ENCODE assay signal across 10 cellular contexts in genomic region chr21:38268859-38269566, GRCh38. TPM values are rescaled to one million over a fixed set of nuclear protein-coding genes. Genes with fewer than 3 reads are reported as not detected.
DNase-seq lines count a peak whose midpoint lies in the region; ATAC-seq, FAIRE-seq and TF ChIP-seq lines count a peak whose summit lies in the region.
"Had no signal": no experiment of that assay in that cellular context is flagged by ENCODE, and none has a peak within 500 bp of the region (broad histone marks: within the 10 kb centered on the region; RNA-seq: fewer than 3 reads in every experiment).

No MANE protein-coding gene starts in this region.

- dilution Hi-C loops in keratinocyte (cut with MboI; ENCODE audit: extremely low pct_ligation_motif_present, low sequenced_read_pairs) = no loop called here

- H3K4me1 ChIP-seq in keratinocyte (ENCODE audit: control insufficient read depth, extremely low read depth, insufficient read depth, low read length) = peaks cover 64% of the 10 kb centered on the region

- H4K20me1 ChIP-seq in keratinocyte (ENCODE audit: control insufficient read depth, extremely low read depth, insufficient read depth, low read length) = no peaks in the 10 kb centered on the region

- no peaks in the 10 kb centered on the region for H3K27me3 ChIP-seq in keratinocyte (ENCODE audit: control insufficient read depth, extremely low read depth, insufficient read depth, low read length)

- peak overlapping the region; percentile 84 for H3K4me2 ChIP-seq in keratinocyte (ENCODE audit: control insufficient read depth, extremely low read depth, insufficient read depth, low read depth, low read length)

- ATAC-seq in GM19455 (IDR thresholded peaks at IDR 0.05; ENCODE audit: unreplicated experiment) (peak; percentile 41), HG03354 (IDR thresholded peaks at IDR 0.05; ENCODE audit: poor library complexity, severe bottlenecking, unreplicated experiment) (peak; percentile 51), HG03520 (IDR thresholded peaks at IDR 0.05; ENCODE audit: unreplicated experiment) (no peak)

- DNase-seq in GM10266 (ENCODE audit: extremely low spot score) (peak; percentile 16), keratinocyte (ENCODE audit: low read depth, low spot score) (no peak), GM12891 (ENCODE audit: insufficient read length, low spot score) (no peak), NCI-H446 treated with DMSO at 0.1 percent for 48 hours (lab: John Stamatoyannopoulos, UW) (no peak), OCI-M1 (lab: John Stamatoyannopoulos, UW) (no peak)
- DNase-seq: activated CD8-positive, alpha-beta memory T cell treated with anti-CD3 and anti-CD28 coated beads, Interleukin-2, amount 50 U/mL, for 4 hours had no signal

- peak; percentile 78 for FAIRE-seq in keratinocyte (lab: Jason Lieb, UNC)
- FAIRE-seq in GM12891 (lab: Jason Lieb, UNC) = no peak

- H3K4me3 ChIP-seq in keratinocyte (ENCODE audit: control insufficient read depth in 2 of 3, extremely low read depth in 1 of 3, insufficient read depth in 2 of 3, low read depth in 1 of 3, low read length in 3 of 3) = peak overlapping the region in 1 of 3 experiments; percentile 11

- peak overlapping the region; percentile 71 for H3K9ac ChIP-seq in keratinocyte (ENCODE audit: control insufficient read depth, extremely low read depth, insufficient read depth, low read length)

- no peaks in the 10 kb centered on the region for H3K9me3 ChIP-seq in keratinocyte (ENCODE audit: control insufficient read depth, low read depth, low read length)

- TF ChIP-seq CTCF in GM10266 (IDR thresholded peaks at IDR 0.05; ENCODE audit: control insufficient read depth, insufficient read depth, low read depth, missing control alignments) (no peak), keratinocyte (optimal IDR thresholded peaks at IDR 0.05 in 1 of 3, IDR thresholded peaks at IDR 0.05 in 1 of 3, conservative IDR thresholded peaks at IDR 0.05 in 1 of 3; ENCODE audit: extremely low read depth in 1 of 3, insufficient read depth in 2 of 3, low read length in 3 of 3) (no peak)

- peaks cover 61% of the 10 kb centered on the region for H3K79me2 ChIP-seq in keratinocyte (ENCODE audit: control insufficient read depth, insufficient read depth, low read length)

- H3K27ac ChIP-seq in keratinocyte (ENCODE audit: control insufficient read depth, insufficient read depth, low read length) = peak overlapping the region; percentile 83
- H3K27ac ChIP-seq: C4-2B had no signal

- peaks cover 0 to 3% of the 10 kb centered on the region in 2 experiments for H3K36me3 ChIP-seq in keratinocyte (ENCODE audit: control insufficient read depth in 2 of 2, extremely low read depth in 1 of 2, insufficient read depth in 2 of 2, low read length in 2 of 2)

- no peak for TF ChIP-seq POLR2A in GM12891 (IDR thresholded peaks at IDR 0.05; ENCODE audit: low read depth, low read length)

- no peaks in the 10 kb centered on the region for H3K9me1 ChIP-seq in keratinocyte (ENCODE audit: control insufficient read depth, extremely low read depth, insufficient read depth, low read length)

- no peak overlapping the region for H2AFZ ChIP-seq in keratinocyte (ENCODE audit: control insufficient read depth, low read length)

TF ChIP-seq in GM12891, 5 proteins besides CTCF, POLR2A, EP300 and RAD21:
- no peak for TF ChIP-seq PAX5 (IDR thresholded peaks at IDR 0.05; ENCODE audit: insufficient read depth, low read length, severe bottlenecking)
- no peak for TF ChIP-seq TAF1 (IDR thresholded peaks at IDR 0.05; ENCODE audit: low read depth, low read length)

RNA-seq across cellular contexts. Expression of gene KCNJ15, which starts 12.2 kb away (rescaled TPM):
- 65.9 to 76.3 TPM (median 71.6 TPM) in 3 replicates for polyA plus RNA-seq in keratinocyte
- polyA plus RNA-seq in keratinocyte (2011; ENCODE audit: low read depth) = 3.3 TPM
- polyA plus RNA-seq in keratinocyte (2011; cell fraction: cytosol; rRNA removed) = 21.8 and 28.1 TPM in 2 replicates
- 79.7 and 91.4 TPM in 2 replicates for polyA plus RNA-seq in keratinocyte (2011; cell fraction: nucleus; rRNA removed)
- polyA plus RNA-seq in keratinocyte (2012; ENCODE audit: low replicate concordance) = 6.1 and 44.5 TPM in 2 replicates
- 108 to 194 TPM (median 132 TPM) in 3 replicates for polyA minus RNA-seq in keratinocyte
- 34.3 TPM for polyA minus RNA-seq in keratinocyte (2011; cell fraction: cytosol; rRNA and poly(A)+ RNA removed)
- polyA minus RNA-seq in keratinocyte (2011; cell fraction: nucleus; rRNA and poly(A)+ RNA removed) = 57.8 and 150 TPM in 2 replicates
- 0.12 TPM for polyA plus RNA-seq in GM12891 (2012; ENCODE audit: low read depth, missing spikeins)
